In genomic region chr14:22830329-22831010, GRCh38 we compare ENCODE assay signal across 8 cellular contexts. TPM values are rescaled to one million over a fixed set of nuclear protein-coding genes. Genes with fewer than 3 reads are reported as not detected.
DNase-seq lines count a peak whose midpoint lies in the region; ATAC-seq and TF ChIP-seq lines count a peak whose summit lies in the region.

No MANE protein-coding gene starts in this region.

- no peak for TF ChIP-seq CTCF in left lung (IDR thresholded peaks at IDR 0.05)
- TF ChIP-seq CTCF in tibial nerve (IDR thresholded peaks at IDR 0.05) = no peak

- no peaks in the 10 kb centered on the region for H3K9me3 ChIP-seq in left lung
- H3K9me3 ChIP-seq in tibial nerve = no peaks in the 10 kb centered on the region

- H3K36me3 Mint-ChIP-seq in activated CD8-positive, alpha-beta memory T cell treated with anti-CD3 and anti-CD28 coated beads, Interleukin-2, amount 10 ng/mL, durations not matched to agents 7 days and 5 days = peaks cover 29% of the 10 kb centered on the region
- H3K36me3 Mint-ChIP-seq in activated naive CD8-positive, alpha-beta T cell treated with anti-CD3 and anti-CD28 coated beads for 36 hours = peaks cover 24% of the 10 kb centered on the region

- H3K4me1 ChIP-seq in left lung (peaks cover 9 to 20% of the 10 kb centered on the region in 2 donors), tibial nerve (peaks cover 0 to 12% (median 7%) of the 10 kb centered on the region in 4 donors)

- intact Hi-C loops in left lung (cut with DNase I) = no loop called here

- peak overlapping the region; percentile 96 for H3K27ac Mint-ChIP-seq in activated CD8-positive, alpha-beta memory T cell treated with anti-CD3 and anti-CD28 coated beads, Interleukin-2, amount 10 ng/mL, durations not matched to agents 7 days and 5 days
- H3K27ac Mint-ChIP-seq in activated naive CD8-positive, alpha-beta T cell treated with anti-CD3 and anti-CD28 coated beads for 36 hours = peak overlapping the region; percentile 96

- H3K36me3 ChIP-seq in left lung (peaks cover 0 to 28% of the 10 kb centered on the region in 2 donors), tibial nerve (peaks cover 0 to 25% (median 9%) of the 10 kb centered on the region in 3 donors)

- H3K27me3 Mint-ChIP-seq in activated CD8-positive, alpha-beta memory T cell treated with anti-CD3 and anti-CD28 coated beads, Interleukin-2, amount 10 ng/mL, durations not matched to agents 7 days and 5 days = peaks cover 3% of the 10 kb centered on the region
- H3K27me3 Mint-ChIP-seq in activated naive CD8-positive, alpha-beta T cell treated with anti-CD3 and anti-CD28 coated beads for 36 hours = no peaks in the 10 kb centered on the region

- TF ChIP-seq POLR2A in tibial nerve (IDR thresholded peaks at IDR 0.05) = no peak

- no peaks in the 10 kb centered on the region for H3K9me3 Mint-ChIP-seq in activated CD8-positive, alpha-beta memory T cell treated with anti-CD3 and anti-CD28 coated beads, Interleukin-2, amount 10 ng/mL, durations not matched to agents 7 days and 5 days (ENCODE audit: low read depth)
- no peaks in the 10 kb centered on the region for H3K9me3 Mint-ChIP-seq in activated naive CD8-positive, alpha-beta T cell treated with anti-CD3 and anti-CD28 coated beads for 36 hours

- peak overlapping the region; percentile 92 for H3K4me3 Mint-ChIP-seq in activated CD8-positive, alpha-beta memory T cell treated with anti-CD3 and anti-CD28 coated beads, Interleukin-2, amount 10 ng/mL, durations not matched to agents 7 days and 5 days
- H3K4me3 Mint-ChIP-seq in activated naive CD8-positive, alpha-beta T cell treated with anti-CD3 and anti-CD28 coated beads for 36 hours = peak overlapping the region; percentile 91

- ATAC-seq in activated CD8-positive, alpha-beta memory T cell treated with anti-CD3 and anti-CD28 coated beads, Interleukin-2, amount 10 ng/mL, durations not matched to agents 7 days and 5 days = no peak
- ATAC-seq in left lung = no peak
- no peak for ATAC-seq in GM18907 (IDR thresholded peaks at IDR 0.05; ENCODE audit: unreplicated experiment)
- no peak for ATAC-seq in GM21717 (IDR thresholded peaks at IDR 0.05; ENCODE audit: unreplicated experiment)

- H3K27ac ChIP-seq in left lung = peak overlapping the region; percentile 46 to 82
- peak overlapping the region in 2 of 4 donors; percentile 84 for H3K27ac ChIP-seq in tibial nerve

- DNase-seq in activated CD8-positive, alpha-beta memory T cell treated with anti-CD3 and anti-CD28 coated beads, Interleukin-2, amount 10 ng/mL, durations not matched to agents 7 days and 5 days = no peak
- no peak for DNase-seq in activated CD8-positive, alpha-beta memory T cell treated with anti-CD3 and anti-CD28 coated beads, Interleukin-2, amount 50 U/mL, for 48 hours
- no peak for DNase-seq in activated naive CD8-positive, alpha-beta T cell treated with anti-CD3 and anti-CD28 coated beads for 36 hours
- DNase-seq in left lung = no peak
- DNase-seq in tibial nerve (ENCODE audit: low spot score in 2 of 2) = no peak
- DNase-seq in NCI-H2196 (lab: John Stamatoyannopoulos, UW; ENCODE audit: unreplicated experiment) = no peak

- H3K27me3 ChIP-seq in left lung = no peaks in the 10 kb centered on the region
- H3K27me3 ChIP-seq in tibial nerve = no peaks in the 10 kb centered on the region

- CTCF ChIA-PET in activated CD8-positive, alpha-beta memory T cell treated with anti-CD3 and anti-CD28 coated beads, Interleukin-2, amount 10 ng/mL, durations not matched to agents 7 days and 5 days (lab: Charles Lee) = interaction anchor here (0.8 to 10.0 kb wide), 18 partner anchors 8 to 260 kb away, joined by 3 to 143 read pairs (median 4); partner anchors contain the start of genes ABHD4, OXA1L, PRMT5 and RBM23

- TF ChIP-seq EP300 in tibial nerve (IDR thresholded peaks at IDR 0.05) = no peak

- peaks cover 24% of the 10 kb centered on the region for H3K4me1 Mint-ChIP-seq in activated CD8-positive, alpha-beta memory T cell treated with anti-CD3 and anti-CD28 coated beads, Interleukin-2, amount 10 ng/mL, durations not matched to agents 7 days and 5 days
- H3K4me1 Mint-ChIP-seq in activated naive CD8-positive, alpha-beta T cell treated with anti-CD3 and anti-CD28 coated beads for 36 hours = peaks cover 21% of the 10 kb centered on the region

- H3K4me3 ChIP-seq in left lung = peak overlapping the region; percentile 80 to 91
- H3K4me3 ChIP-seq in tibial nerve = peak overlapping the region; percentile 68 to 82 (median 74)

- 13 to 15% methylated on average over 6 of the region's 6 CpGs for WGBS in tibial nerve, 2 donors

RNA-seq across cellular contexts. Expression of gene MRPL52, which starts 0.8 kb away (rescaled TPM):
- total RNA-seq in activated CD8-positive, alpha-beta memory T cell treated with anti-CD3 and anti-CD28 coated beads, Interleukin-2, amount 10 ng/mL, durations not matched to agents 7 days and 5 days = 100 to 1,000 TPM; 107 to 147 TPM
- 100 to 1,000 TPM; 154 to 170 TPM for total RNA-seq in activated naive CD8-positive, alpha-beta T cell treated with anti-CD3 and anti-CD28 coated beads for 36 hours
- 10 to 100 TPM; 72.3 to 84.7 TPM for total RNA-seq in left lung
- total RNA-seq in tibial nerve = 10 to 100 TPM; 26.7 to 44.0 (median 30.2) TPM

RNA-seq across cellular contexts. Expression of gene MMP14, which starts 5.9 kb away (rescaled TPM):
- total RNA-seq in activated CD8-positive, alpha-beta memory T cell treated with anti-CD3 and anti-CD28 coated beads, Interleukin-2, amount 10 ng/mL, durations not matched to agents 7 days and 5 days = 1 to 10 TPM; 1.3 to 2.5 TPM
- total RNA-seq in activated naive CD8-positive, alpha-beta T cell treated with anti-CD3 and anti-CD28 coated beads for 36 hours = 1 to 10 TPM; 1.1 to 1.8 TPM
- total RNA-seq in left lung (100 to 1,000 TPM; 201 to 225 TPM), tibial nerve (100 to 1,000 TPM; 101 to 222 (median 145) TPM)

RNA-seq across cellular contexts. Expression of gene SLC7A7, which starts 15.2 kb away (rescaled TPM):
- total RNA-seq in activated CD8-positive, alpha-beta memory T cell treated with anti-CD3 and anti-CD28 coated beads, Interleukin-2, amount 10 ng/mL, durations not matched to agents 7 days and 5 days = under 1 TPM; 0.16 to 0.58 TPM
- 1 to 10 TPM in 1 of 2 experiments, under 1 TPM in 1; 0.56 to 1.0 TPM for total RNA-seq in activated naive CD8-positive, alpha-beta T cell treated with anti-CD3 and anti-CD28 coated beads for 36 hours
- total RNA-seq in left lung (10 to 100 TPM; 41.2 to 67.6 TPM), tibial nerve (10 to 100 TPM in 3 of 4 donors, 1 to 10 TPM in 1; 8.4 to 39.8 (median 19.0) TPM)

RNA-seq across cellular contexts. Expression of gene LRP10, which starts 41.1 kb away (rescaled TPM):
- total RNA-seq in activated CD8-positive, alpha-beta memory T cell treated with anti-CD3 and anti-CD28 coated beads, Interleukin-2, amount 10 ng/mL, durations not matched to agents 7 days and 5 days = 10 to 100 TPM; 59.0 to 60.1 TPM
- total RNA-seq in activated naive CD8-positive, alpha-beta T cell treated with anti-CD3 and anti-CD28 coated beads for 36 hours = 10 to 100 TPM; 17.6 to 18.7 TPM
- 100 to 1,000 TPM; 141 to 147 TPM for total RNA-seq in left lung
- total RNA-seq in tibial nerve = 100 to 1,000 TPM in 2 of 4 donors, 10 to 100 TPM in 2; 82.3 to 151 (median 97.0) TPM

RNA-seq across cellular contexts. Expression of gene REM2, which starts 52.6 kb away (rescaled TPM):
- under 1 TPM; 0.26 to 0.93 TPM for total RNA-seq in activated CD8-positive, alpha-beta memory T cell treated with anti-CD3 and anti-CD28 coated beads, Interleukin-2, amount 10 ng/mL, durations not matched to agents 7 days and 5 days
- total RNA-seq in activated naive CD8-positive, alpha-beta T cell treated with anti-CD3 and anti-CD28 coated beads for 36 hours = under 1 TPM; 0.14 to 0.19 TPM
- total RNA-seq in left lung = under 1 TPM; 0.29 to 0.73 TPM
- under 1 TPM in 2 of 4 donors, not detected in 2; 0.42 to 0.44 TPM for total RNA-seq in tibial nerve

Comparison
In these comparisons a context has a peak if more than half of its experiments do, and no peak if none do; other contexts are left out.
1. RNA of gene MMP14, which starts 5.9 kb away (total RNA-seq): 201 to 225 TPM in left lung and 101 to 222 TPM in tibial nerve; 1.3 to 2.5 TPM in activated CD8-positive, alpha-beta memory T cell treated with anti-CD3 and anti-CD28 coated beads, Interleukin-2, amount 10 ng/mL, durations not matched to agents 7 days and 5 days and 1.1 to 1.8 TPM in activated naive CD8-positive, alpha-beta T cell treated with anti-CD3 and anti-CD28 coated beads for 36 hours; every median in the first group is over 10 times any median in the second.
2. RNA of gene SLC7A7, which starts 15.2 kb away (total RNA-seq): 41.2 to 67.6 TPM in left lung and 8.4 to 39.8 TPM in tibial nerve; 0.56 to 1.0 TPM in activated naive CD8-positive, alpha-beta T cell treated with anti-CD3 and anti-CD28 coated beads for 36 hours and 0.16 to 0.58 TPM in activated CD8-positive, alpha-beta memory T cell treated with anti-CD3 and anti-CD28 coated beads, Interleukin-2, amount 10 ng/mL, durations not matched to agents 7 days and 5 days; every median in the first group is over 4 times any median in the second.